29 cellular contexts compared by ENCODE assay signal in the genomic region with DNA sequence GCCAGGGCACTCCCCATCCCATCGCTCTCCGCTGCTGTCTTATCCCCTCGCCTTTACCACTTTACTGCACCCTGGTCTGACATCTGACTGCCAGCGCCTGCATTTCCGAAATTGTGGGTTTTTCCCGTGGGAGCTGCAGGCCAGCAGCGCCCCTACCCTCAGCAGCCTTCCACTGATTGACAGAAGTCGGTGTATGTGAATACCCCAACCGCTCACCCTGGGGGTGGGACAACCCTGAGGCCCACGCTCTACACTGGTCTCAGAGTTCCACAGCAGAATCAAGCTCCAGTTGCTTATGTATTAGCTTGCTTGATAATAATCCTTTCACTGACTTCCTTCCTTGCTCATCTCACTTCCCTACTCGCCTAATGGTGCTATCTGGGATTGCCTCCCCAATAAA.
"Had no signal": no experiment of that assay in that cellular context is flagged by ENCODE, and none has a peak within 500 bp of the region (broad histone marks: within the 10 kb centered on the region; RNA-seq: fewer than 3 reads in every experiment).

No MANE protein-coding gene starts in this region.

- H2AFZ ChIP-seq: neural progenitor cell, parathyroid adenoma had no signal

- H3K4me3 ChIP-seq: neural progenitor cell, ovary, psoas muscle, right lobe of liver, sigmoid colon, stomach, thoracic aorta, thyroid gland, tibial nerve, upper lobe of right lung, uterus had no signal

- H3K27me3 ChIP-seq: neural progenitor cell, neutrophil, ovary, right lobe of liver, sigmoid colon, stomach, thyroid gland, tibial nerve, upper lobe of right lung, uterus had no signal

- H3K9me3 Mint-ChIP-seq: natural killer cell treated with Interleukin-12 subunit alpha and Interleukin-12 subunit beta and Interleukin-15 and Interleukin-18, amount 100 ng/mL, for 72 hours; neural progenitor cell; stimulated activated effector memory CD8-positive, alpha-beta T cell treated with anti-CD3 and anti-CD28 coated beads, Interleukin-12 subunit alpha, Interleukin-12 subunit beta, amount 100 ng/mL, for 72 hours; stimulated activated naive CD8-positive, alpha-beta T cell treated with anti-CD3 and anti-CD28 coated beads, Interleukin-15, Interleukin-2, amounts not matched to agents 100 ng/mL and 50 ng/mL, for 24 hours; type B pancreatic cell had no signal

- DNase-seq: naive thymus-derived CD4-positive, alpha-beta T cell; nucleus accumbens; ovary; posterior cingulate gyrus; psoas muscle; right cardiac atrium; right lobe of liver; sigmoid colon; small intestine; stimulated activated CD4-positive, alpha-beta T cell treated with anti-CD3 and anti-CD28 coated beads, Interleukin-15, amount 100 ng/mL, for 24 hours; stimulated activated CD4-positive, alpha-beta T cell treated with anti-CD3 and anti-CD28 coated beads, Interleukin-2, amount 100 ng/mL, for 24 hours; stimulated activated CD4-positive, alpha-beta T cell treated with anti-CD3 and anti-CD28 coated beads, Interleukin-2, amount 100 ng/mL, for 48 hours; stimulated activated CD4-positive, alpha-beta T cell treated with anti-CD3 and anti-CD28 coated beads, Interleukin-4, amount 100 ng/mL, for 24 hours; stimulated activated naive B cell treated with anti-CD40 and anti-IgM and Interleukin-4, amounts not matched to agents 10 μg/mL and 1 μg/mL and 100 μg/mL, for 72 hours; stimulated activated naive CD4-positive, alpha-beta T cell treated with Interleukin-2 at 50 U/mL for 16 hours; stomach; thyroid gland; upper lobe of right lung; uterus had no signal

- ATAC-seq: naive thymus-derived CD4-positive, alpha-beta T cell; natural killer cell treated with Interleukin-12 subunit alpha and Interleukin-12 subunit beta and Interleukin-15 and Interleukin-18, amount 100 ng/mL, for 72 hours; psoas muscle; right cardiac atrium; right lobe of liver; stimulated activated effector memory CD8-positive, alpha-beta T cell treated with anti-CD3 and anti-CD28 coated beads, Interleukin-12 subunit alpha, Interleukin-12 subunit beta, amount 100 ng/mL, for 72 hours; stimulated activated naive B cell treated with anti-CD40 and anti-IgM and Interleukin-4, amounts not matched to agents 10 μg/mL and 1 μg/mL and 100 μg/mL, for 72 hours; upper lobe of right lung had no signal

- H3K36me3 ChIP-seq: neural progenitor cell, neutrophil, ovary, right lobe of liver, sigmoid colon, stomach, thoracic aorta, thyroid gland, tibial nerve, upper lobe of right lung, uterus had no signal

- H3K36me3 Mint-ChIP-seq: natural killer cell treated with Interleukin-12 subunit alpha and Interleukin-12 subunit beta and Interleukin-15 and Interleukin-18, amount 100 ng/mL, for 72 hours; neural progenitor cell; stimulated activated effector memory CD8-positive, alpha-beta T cell treated with anti-CD3 and anti-CD28 coated beads, Interleukin-12 subunit alpha, Interleukin-12 subunit beta, amount 100 ng/mL, for 72 hours; stimulated activated naive B cell treated with anti-CD40 and anti-IgM and Interleukin-4, amounts not matched to agents 10 μg/mL and 1 μg/mL and 100 μg/mL, for 72 hours; type B pancreatic cell had no signal

- H3K4me2 ChIP-seq: neural progenitor cell had no signal

- H3K27me3 Mint-ChIP-seq: progenitor cell of endocrine pancreas; stimulated activated naive B cell treated with anti-CD40 and anti-IgM and Interleukin-4, amounts not matched to agents 10 μg/mL and 1 μg/mL and 100 μg/mL, for 72 hours; stimulated activated naive CD8-positive, alpha-beta T cell treated with anti-CD3 and anti-CD28 coated beads, Interleukin-15, Interleukin-2, amounts not matched to agents 100 ng/mL and 50 ng/mL, for 24 hours; type B pancreatic cell had no signal

- H3K4me1 ChIP-seq: neural progenitor cell, parathyroid adenoma, psoas muscle, right lobe of liver, sigmoid colon, stomach, thyroid gland, upper lobe of right lung, uterus had no signal

- H3K9ac ChIP-seq: neural progenitor cell, parathyroid adenoma had no signal

- H3K4me3 Mint-ChIP-seq: naive thymus-derived CD4-positive, alpha-beta T cell; natural killer cell treated with Interleukin-12 subunit alpha and Interleukin-12 subunit beta and Interleukin-15 and Interleukin-18, amount 100 ng/mL, for 72 hours; neural progenitor cell; stimulated activated effector memory CD8-positive, alpha-beta T cell treated with anti-CD3 and anti-CD28 coated beads, Interleukin-12 subunit alpha, Interleukin-12 subunit beta, amount 100 ng/mL, for 72 hours; stimulated activated naive B cell treated with anti-CD40 and anti-IgM and Interleukin-4, amounts not matched to agents 10 μg/mL and 1 μg/mL and 100 μg/mL, for 72 hours; stimulated activated naive CD8-positive, alpha-beta T cell treated with anti-CD3 and anti-CD28 coated beads, Interleukin-15, Interleukin-2, amounts not matched to agents 100 ng/mL and 50 ng/mL, for 24 hours; type B pancreatic cell had no signal

- H3K79me2 ChIP-seq: parathyroid adenoma had no signal

- H3K27ac ChIP-seq: neural progenitor cell, neutrophil, ovary, parathyroid adenoma, psoas muscle, right lobe of liver, sigmoid colon, stomach, thoracic aorta, thyroid gland, tibial nerve, upper lobe of right lung, uterus had no signal

- H3K27ac Mint-ChIP-seq: naive thymus-derived CD4-positive, alpha-beta T cell; natural killer cell treated with Interleukin-12 subunit alpha and Interleukin-12 subunit beta and Interleukin-15 and Interleukin-18, amount 100 ng/mL, for 72 hours; neural progenitor cell; progenitor cell of endocrine pancreas; stimulated activated effector memory CD8-positive, alpha-beta T cell treated with anti-CD3 and anti-CD28 coated beads, Interleukin-12 subunit alpha, Interleukin-12 subunit beta, amount 100 ng/mL, for 72 hours; stimulated activated naive B cell treated with anti-CD40 and anti-IgM and Interleukin-4, amounts not matched to agents 10 μg/mL and 1 μg/mL and 100 μg/mL, for 72 hours; stimulated activated naive CD8-positive, alpha-beta T cell treated with anti-CD3 and anti-CD28 coated beads, Interleukin-15, Interleukin-2, amounts not matched to agents 100 ng/mL and 50 ng/mL, for 24 hours; type B pancreatic cell had no signal

- H3K9me3 ChIP-seq: neutrophil, ovary, psoas muscle, right lobe of liver, sigmoid colon, stomach, thoracic aorta, thyroid gland, upper lobe of right lung, uterus had no signal

- H3K4me1 Mint-ChIP-seq: neural progenitor cell; stimulated activated effector memory CD8-positive, alpha-beta T cell treated with anti-CD3 and anti-CD28 coated beads, Interleukin-12 subunit alpha, Interleukin-12 subunit beta, amount 100 ng/mL, for 72 hours had no signal
